Comparison of ENCODE assay signal across 28 cellular contexts in genomic region chr4:113628711-113629110, GRCh38.
"Had no signal": no experiment of that assay in that cellular context is flagged by ENCODE, and none has a peak within 500 bp of the region (broad histone marks: within the 10 kb centered on the region; RNA-seq: fewer than 3 reads in every experiment).

No MANE protein-coding gene starts in this region.

- ATAC-seq: activated CD4-positive, CD25-positive, alpha-beta regulatory T cell treated with anti-CD3 and anti-CD28 coated beads, Interleukin-2, amount 50 U/mL, for 24 hours; activated CD8-positive, alpha-beta memory T cell treated with anti-CD3 and anti-CD28 coated beads, Interleukin-2, amount 10 ng/mL, durations not matched to agents 7 days and 5 days; activated naive CD8-positive, alpha-beta T cell treated with anti-CD3 and anti-CD28 coated beads, Interleukin-2, amount 50 U/mL, for 24 hours; K562; WTC11 had no signal

- H3K9ac ChIP-seq: SK-N-SH had no signal

- H3K27ac ChIP-seq: PC-9, RWPE1, SJCRH30 had no signal

- DNase-seq: activated CD4-positive, alpha-beta memory T cell treated with anti-CD3 and anti-CD28 coated beads, Interleukin-2, amount 10 ng/mL, durations not matched to agents 7 days and 5 days; activated CD4-positive, alpha-beta T cell treated with anti-CD3 and anti-CD28 coated beads for 48 hours; activated CD8-positive, alpha-beta memory T cell treated with anti-CD3 and anti-CD28 coated beads for 24 hours; activated CD8-positive, alpha-beta memory T cell treated with anti-CD3 and anti-CD28 coated beads, Interleukin-2, amount 10 ng/mL, durations not matched to agents 7 days and 5 days; activated CD8-positive, alpha-beta memory T cell treated with anti-CD3 and anti-CD28 coated beads, Interleukin-2, amount 50 U/mL, for 48 hours; activated effector memory CD4-positive, alpha-beta T cell treated with Interleukin-2 at 50 U/mL for 16 hours; activated naive CD4-positive, alpha-beta T cell treated with anti-CD3 and anti-CD28 coated beads, Interleukin-2, amount 10 ng/mL, durations not matched to agents 7 days and 5 days; activated naive CD8-positive, alpha-beta T cell treated with anti-CD3 and anti-CD28 coated beads, Interleukin-2, amount 50 U/mL, for 24 hours; activated T-cell treated with anti-CD3 and anti-CD28 coated beads, Interleukin-2, amount 50 U/mL, for 48 hours; anterior cingulate cortex; MG63; NCI-H1048; NCI-H1105 treated with DMSO at 0.1 percent for 48 hours; NCI-H1436; NCI-H1694; NCI-H1930; NCI-H2081 treated with DMSO at 0.1 percent for 48 hours; NCI-H345; NCI-H524 treated with DMSO at 0.1 percent for 48 hours; NK-92 treated with Interleukin-12 subunit alpha and Interleukin-12 subunit beta, amount 100 ng/mL, for 24 hours; PC-9; SHP77; SJCRH30; SK-N-SH had no signal

- H3K4me3 ChIP-seq: K562, MG63, PC-9, SJCRH30 had no signal

- H3K4me2 ChIP-seq: PC-9, SK-N-SH had no signal

- H3K27me3 ChIP-seq: MG63, SJCRH30 had no signal

- H3K9me3 ChIP-seq: MG63, SJCRH30, SK-N-SH had no signal

- H3K36me3 ChIP-seq: MG63 had no signal

- H3K4me1 ChIP-seq: SJCRH30 had no signal
